Comparison of ENCODE assay signal across 14 cellular contexts in the genomic region with DNA sequence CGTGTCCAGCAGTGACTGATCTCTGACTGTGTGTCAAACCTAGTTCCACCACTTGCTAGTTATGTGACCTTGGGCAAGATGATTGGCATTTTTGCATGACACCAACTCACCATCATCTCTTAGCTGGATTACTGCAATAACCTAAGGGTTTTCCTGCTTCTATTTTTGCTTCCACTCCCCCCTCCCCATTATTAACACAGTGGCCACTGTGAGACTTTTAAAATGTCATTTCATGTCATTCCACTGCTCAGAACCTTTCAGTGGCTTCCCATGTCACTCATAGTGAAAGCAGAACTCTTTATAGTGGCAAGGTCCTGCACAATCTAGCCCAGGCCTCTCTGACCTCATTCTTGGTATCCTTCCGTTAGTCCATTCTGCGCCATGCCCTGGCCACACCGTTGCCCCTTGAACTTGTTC. TPM values are rescaled to one million over a fixed set of nuclear protein-coding genes. Genes with fewer than 3 reads are reported as not detected.
DNase-seq lines count a peak whose midpoint lies in the region; ATAC-seq, FAIRE-seq and TF ChIP-seq lines count a peak whose summit lies in the region.
"Had no signal": no experiment of that assay in that cellular context is flagged by ENCODE, and none has a peak within 500 bp of the region (broad histone marks: within the 10 kb centered on the region; RNA-seq: fewer than 3 reads in every experiment).

No MANE protein-coding gene starts in this region.

- TF ChIP-seq EP300 in GM12878 (IDR thresholded peaks at IDR 0.05; ENCODE audit: borderline replicate concordance in 1 of 2, control insufficient read depth in 1 of 2, low read depth in 2 of 2, low read length in 2 of 2): peak; percentile 76 to 87; a peak in 3 of 4 replicates

- TF ChIP-seq CTCF in GM20000 (IDR thresholded peaks at IDR 0.05; ENCODE audit: extremely low read depth, missing control alignments): no peak
- no peak for TF ChIP-seq CTCF in GM12878 (IDR thresholded peaks at IDR 0.05 in 2 of 3, conservative IDR thresholded peaks at IDR 0.05 in 1 of 3; ENCODE audit: control insufficient read depth in 2 of 3, extremely low read depth in 1 of 3, insufficient read depth in 1 of 3, low read depth in 3 of 3, low read length in 3 of 3)

- no peak overlapping the region for H2AFZ ChIP-seq in GM12878 (ENCODE audit: control insufficient read depth, low read depth, low read length)

- BruUV-seq in GM12878 (replicated peaks; lab: Mats Ljungman, UMichigan): no TSS peak

- H3K9ac ChIP-seq in GM12878 (ENCODE audit: control insufficient read depth, insufficient read depth, low read length): no peak overlapping the region

- no peaks in the 10 kb centered on the region for H3K27me3 ChIP-seq in GM12878 (replicated peaks in 1 of 2; ENCODE audit: control insufficient read depth in 2 of 2, insufficient read depth in 2 of 2, low read length in 1 of 2)
- H3K27me3 ChIP-seq: adrenal gland had no signal

- POLR2A ChIA-PET in GM12878 (lab: Charles Lee): interaction anchor here (0.6 kb wide), 1 partner anchor 135 kb away, joined by 6 read pairs; no protein-coding TSS in a partner anchor

- peak; percentile 63 for DNase-seq in GM20000 (ENCODE audit: low spot score)
- DNase-seq in GM12878 (ENCODE audit: low read depth, low spot score): peak; percentile 71
- DNase-seq in OCI-M1 (lab: John Stamatoyannopoulos, UW): no peak
- no peak for DNase-seq in DMS53 (lab: John Stamatoyannopoulos, UW)
- no peak for DNase-seq in HCEC 1CT
- DNase-seq: activated CD4-positive, alpha-beta T cell treated with anti-CD3 and anti-CD28 coated beads, Interleukin-2, amount 50 U/mL, for 4 hours; DMS153; H9; NCI-H1436 had no signal

- 0% methylated on average over 4 of the region's 4 CpGs for WGBS in GM12878 (ENCODE audit: insufficient coverage, insufficient replicate concordance, low lambda C conversion rate, missing lambda C conversion rate)

- ATAC-seq in GM18508 (IDR thresholded peaks at IDR 0.05; ENCODE audit: insufficient read depth, unreplicated experiment) (peak; percentile 86), HG03064 (IDR thresholded peaks at IDR 0.05; ENCODE audit: low read depth, unreplicated experiment) (peak; percentile 72), GM12878 (peak; percentile 97), GM19467 (IDR thresholded peaks at IDR 0.05; ENCODE audit: unreplicated experiment) (no peak)

- H3K79me2 ChIP-seq in GM12878 (ENCODE audit: control insufficient read depth, insufficient read depth, low read length): no peaks in the 10 kb centered on the region

- H3K9me3 ChIP-seq in GM12878 (replicated peaks; ENCODE audit: control insufficient read depth, insufficient read depth, low read length): no peaks in the 10 kb centered on the region
- H3K9me3 ChIP-seq: adrenal gland had no signal

- SMC1A ChIA-PET in GM12878 (lab: Charles Lee; ENCODE audit: uncharacterized antibody, unreplicated experiment): interaction anchor here (1.0 kb wide), 1 partner anchor 34 kb away, joined by 3 read pairs; no protein-coding TSS in a partner anchor

- no peak overlapping the region for H3K27ac ChIP-seq in GM12878 (ENCODE audit: control insufficient read depth, insufficient read depth)
- H3K27ac ChIP-seq: adrenal gland had no signal

- no peak for TF ChIP-seq RAD21 in GM12878 (IDR thresholded peaks at IDR 0.05; ENCODE audit: insufficient read depth, low read depth, low read length)

- in situ Hi-C loops in GM12878 (cut with MboI): no loop called here

- RAD21 ChIA-PET in GM12878 (lab: Charles Lee; ENCODE audit: unreplicated experiment): interaction anchor here (3.5 kb wide), 1 partner anchor 31 kb away, joined by 13 read pairs; no protein-coding TSS in a partner anchor

- intact Hi-C loops in GM12878 (cut with micrococcal nuclease; ENCODE audit: unreplicated experiment): no loop called here

- CTCF ChIA-PET in GM12878 (lab: Yijun Ruan, JAX): interaction anchor here (1.7 kb wide), 1 partner anchor 8 kb away, joined by 3 read pairs; no protein-coding TSS in a partner anchor

- peaks cover 18% of the 10 kb centered on the region for H3K4me1 ChIP-seq in GM12878 (ENCODE audit: control insufficient read depth, insufficient read depth, low read length)
- H3K4me1 ChIP-seq: adrenal gland had no signal

- no peaks in the 10 kb centered on the region for H4K20me1 ChIP-seq in GM12878 (ENCODE audit: control insufficient read depth, insufficient read depth)

- H3K4me2 ChIP-seq in GM12878 (ENCODE audit: control insufficient read depth, insufficient read depth): peak overlapping the region; percentile 41

- FAIRE-seq in GM12878 (lab: Jason Lieb, UNC): peak; percentile 76
- FAIRE-seq: urothelium cell line had no signal

- H3K36me3 ChIP-seq in GM12878 (ENCODE audit: control insufficient read depth in 2 of 2, insufficient read depth in 2 of 2, low read length in 1 of 2): no peaks in the 10 kb centered on the region
- H3K36me3 ChIP-seq: adrenal gland had no signal

- TF ChIP-seq POLR2A in GM12878 (IDR thresholded peaks at IDR 0.05; ENCODE audit: low read depth, low read length): no peak

- H3K4me3 ChIP-seq in GM12878: no peak overlapping the region
- H3K4me3 ChIP-seq: adrenal gland had no signal

TF ChIP-seq in GM12878, 131 proteins besides CTCF, POLR2A, EP300 and RAD21 (continues in another document):
- TF ChIP-seq CHD1 (IDR thresholded peaks at IDR 0.05; ENCODE audit: low read depth, low read length) (no peak), PAX8 (IDR thresholded peaks at IDR 0.05) (no peak), SIN3A (IDR thresholded peaks at IDR 0.05; ENCODE audit: low read depth, low read length) (no peak), IKZF1 (conservative IDR thresholded peaks at IDR 0.05) (peak; percentile 86), BACH1 (IDR thresholded peaks at IDR 0.05; ENCODE audit: borderline replicate concordance) (peak; percentile 63; the same call in 1 of the 2 replicates), MXI1 (IDR thresholded peaks at IDR 0.05; ENCODE audit: low read depth, low read length) (no peak), RELA (IDR thresholded peaks at IDR 0.05; ENCODE audit: borderline replicate concordance, partially characterized antibody) (no peak), MTA2 (IDR thresholded peaks at IDR 0.05; ENCODE audit: low read depth) (peak; percentile 91), TAF1 (IDR thresholded peaks at IDR 0.05; ENCODE audit: borderline replicate concordance, low read depth, low read length) (no peak), STAT1 (conservative IDR thresholded peaks at IDR 0.05) (no peak), HCFC1 (IDR thresholded peaks at IDR 0.05; ENCODE audit: low read length) (no peak), BRCA1 (IDR thresholded peaks at IDR 0.05; ENCODE audit: low read depth, low read length) (no peak), ESRRA (IDR thresholded peaks at IDR 0.05; ENCODE audit: low read length) (peak; percentile 74; the same call in 1 of the 2 replicates), EGR1 (IDR thresholded peaks at IDR 0.05; ENCODE audit: borderline replicate concordance in 1 of 2, low read depth in 2 of 2, low read length in 2 of 2) (no peak), SUZ12 (IDR thresholded peaks at IDR 0.05; ENCODE audit: unreplicated experiment) (no peak)
- TF ChIP-seq, protein P1, sequence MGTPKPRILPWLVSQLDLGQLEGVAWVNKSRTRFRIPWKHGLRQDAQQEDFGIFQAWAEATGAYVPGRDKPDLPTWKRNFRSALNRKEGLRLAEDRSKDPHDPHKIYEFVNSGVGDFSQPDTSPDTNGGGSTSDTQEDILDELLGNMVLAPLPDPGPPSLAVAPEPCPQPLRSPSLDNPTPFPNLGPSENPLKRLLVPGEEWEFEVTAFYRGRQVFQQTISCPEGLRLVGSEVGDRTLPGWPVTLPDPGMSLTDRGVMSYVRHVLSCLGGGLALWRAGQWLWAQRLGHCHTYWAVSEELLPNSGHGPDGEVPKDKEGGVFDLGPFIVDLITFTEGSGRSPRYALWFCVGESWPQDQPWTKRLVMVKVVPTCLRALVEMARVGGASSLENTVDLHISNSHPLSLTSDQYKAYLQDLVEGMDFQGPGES (IDR thresholded peaks at IDR 0.05): no peak

RNA-seq across cellular contexts. Expression of gene TNIP3, which starts 4.8 kb away (rescaled TPM):
- total RNA-seq in GM12878 (2013; cell fraction: nucleolus; rRNA removed): not detected in 2 replicates
- 0.65 and 0.73 TPM in 2 replicates for total RNA-seq in GM12878 (2014; rRNA removed)
- total RNA-seq in GM12878 (2014; rRNA removed; fragmentation: Illumina TruSeq; extraction: Trizol): 1.2 and 1.3 TPM in 2 replicates
- total RNA-seq in GM12878 (2021): 0.56 and 0.62 TPM in 2 replicates
- 0.35 TPM for polyA plus RNA-seq in GM12878 (2011; ENCODE audit: low read depth)
- polyA plus RNA-seq in GM12878 (2011; rRNA removed): 0.41 and 0.42 TPM in 2 replicates
- 0.18 and 0.28 TPM in 2 replicates for polyA plus RNA-seq in GM12878 (2011; cell fraction: cytosol; rRNA removed)
- polyA plus RNA-seq in GM12878 (2011; cell fraction: nucleus; rRNA removed): 0.23 and 0.25 TPM in 2 replicates
- polyA plus RNA-seq in GM12878 (2012): 0.88 and 0.90 TPM in 2 replicates
- 1.4 TPM in 2 replicates for polyA plus RNA-seq in GM12878 (2014; fragmentation: Illumina TruSeq; extraction: Trizol)
- polyA plus RNA-seq in GM12878 (2014; fragmentation: Nextera tagmentation; extraction: Ambion mirVana): under 1 TPM; 0.21 to 0.60 TPM
- polyA plus RNA-seq in GM12878 (2014; rRNA removed): 0.61 and 0.81 TPM in 2 replicates
- 1 to 10 TPM in 1 of 2 experiments, under 1 TPM in 1; 0.77 to 1.0 TPM for polyA plus RNA-seq in GM12878 (2016; fragmentation: Nextera tagmentation; extraction: Ambion mirVana)
- polyA minus RNA-seq in GM12878 (2011; rRNA and poly(A)+ RNA removed): 0.26 and 0.29 TPM in 2 replicates
- not detected in 2 replicates for polyA minus RNA-seq in GM12878 (2011; cell fraction: cytosol; rRNA and poly(A)+ RNA removed)
- polyA minus RNA-seq in GM12878 (2011; cell fraction: nucleus; rRNA and poly(A)+ RNA removed): 0.24 TPM in 1 of 2 replicates, not detected in the other
- total RNA-seq: H9 had no signal

Comparison
In these comparisons a context has a peak if more than half of its experiments do, and no peak if none do; other contexts are left out.
1. DNase-seq: peak in GM20000 (single experiment) and GM12878 (single experiment); none in OCI-M1 (single experiment), DMS53 (single experiment) and HCEC 1CT (single experiment).